21 cellular contexts compared by ENCODE assay signal in the genomic region with DNA sequence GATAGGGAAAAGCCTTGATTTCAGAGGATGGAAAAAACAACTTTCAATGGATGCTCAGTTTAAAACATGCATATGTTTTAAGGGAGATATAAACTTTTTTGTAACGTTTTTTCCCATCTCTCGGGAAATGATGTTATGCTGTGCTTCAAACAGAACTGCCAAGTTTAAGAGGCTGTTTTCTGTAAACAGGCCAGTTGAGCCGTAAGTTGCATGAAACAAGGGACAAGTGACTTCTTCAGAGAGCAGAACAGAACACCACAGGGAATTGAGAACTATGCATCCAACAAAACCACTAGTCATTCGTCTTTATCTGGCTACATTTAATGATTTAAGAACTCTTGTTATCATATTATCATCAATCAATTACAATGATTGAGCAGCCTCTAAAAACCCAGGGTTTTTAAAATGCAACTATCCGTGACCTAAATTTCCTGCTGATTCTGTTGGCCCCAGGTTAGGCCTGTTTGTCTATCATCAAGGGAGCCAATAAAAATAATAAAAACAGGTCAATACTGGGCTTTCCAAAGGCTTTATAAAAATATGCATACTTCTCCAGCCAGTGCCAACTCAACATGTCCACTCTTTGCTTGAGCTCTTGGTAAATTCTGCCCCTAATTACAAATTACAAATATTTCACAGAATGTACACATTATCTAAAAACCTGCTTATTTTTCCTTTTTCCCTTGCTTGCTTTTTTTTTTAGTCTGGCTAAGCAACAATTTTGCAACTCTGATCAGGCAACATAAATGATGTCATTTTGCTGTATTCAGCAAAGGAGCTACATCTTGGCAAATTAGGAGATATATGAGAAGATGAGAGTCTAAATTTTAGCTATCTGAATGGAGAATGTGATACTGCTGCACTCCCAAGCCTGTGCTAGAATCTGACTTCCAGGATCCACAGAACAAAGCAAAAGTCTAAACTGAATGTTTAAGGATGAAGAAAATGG.
"Had no signal": no experiment of that assay in that cellular context is flagged by ENCODE, and none has a peak within 500 bp of the region (broad histone marks: within the 10 kb centered on the region; RNA-seq: fewer than 3 reads in every experiment).

No MANE protein-coding gene starts in this region.

- ATAC-seq: activated CD4-positive, CD25-positive, alpha-beta regulatory T cell treated with anti-CD3 and anti-CD28 coated beads, Interleukin-2, amount 50 U/mL, for 24 hours; mucosa of descending colon; naive thymus-derived CD4-positive, alpha-beta T cell had no signal

- H3K27ac ChIP-seq: epithelial cell of prostate, neutrophil, suprapubic skin had no signal

- DNase-seq: activated naive CD4-positive, alpha-beta T cell; activated T-cell treated with anti-CD3 and anti-CD28 coated beads for 4 hours; aorta; cerebellar nuclear complex; dermis blood vessel endothelial cell; hypothalamus; kidney glomerular epithelial cell; mucosa of descending colon; naive thymus-derived CD4-positive, alpha-beta T cell; small intestine; stimulated activated CD4-positive, alpha-beta T cell treated with anti-CD3 and anti-CD28 coated beads, Interleukin-4, amount 100 ng/mL, for 4 hours; stimulated activated CD8-positive, alpha-beta memory T cell treated with anti-CD3 and anti-CD28 coated beads, Interleukin-4, amount 100 ng/mL, for 48 hours; stimulated activated naive CD4-positive, alpha-beta T cell treated with Interleukin-2 at 50 U/mL for 16 hours; T-helper 1 cell; T1000; trophoblast cell had no signal

- H3K9me3 ChIP-seq: mucosa of descending colon, neutrophil, suprapubic skin had no signal

- H3K36me3 ChIP-seq: neutrophil, suprapubic skin had no signal

- H3K27me3 ChIP-seq: neutrophil, suprapubic skin had no signal

- H3K4me3 ChIP-seq: lung, mucosa of descending colon, suprapubic skin had no signal
